In the genomic region with DNA sequence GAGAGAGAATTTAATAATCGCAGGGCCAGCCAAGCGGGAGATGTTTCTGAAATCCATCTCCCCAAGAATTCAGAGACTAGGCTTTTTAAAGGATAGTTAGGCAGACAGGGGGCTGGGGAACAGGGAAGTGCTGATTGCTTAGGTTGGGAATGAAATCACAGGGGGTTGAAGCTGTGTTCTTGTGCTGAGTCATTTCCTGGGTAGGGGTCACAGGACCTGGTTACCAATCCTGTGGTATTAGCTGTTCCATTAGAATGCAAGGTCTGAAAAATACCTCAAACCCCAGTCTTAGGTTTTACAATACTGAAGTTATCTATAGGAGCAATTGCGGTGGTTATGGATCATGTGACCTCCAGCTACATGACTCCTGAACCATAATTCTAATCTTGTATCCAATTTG, we compare ENCODE assay signal across 13 cellular contexts. TPM values are rescaled to one million over a fixed set of nuclear protein-coding genes. Genes with fewer than 3 reads are reported as not detected.
A peak's percentile ranks its signal among the peaks of the same experiment; 100 is the strongest.
DNase-seq lines count a peak whose midpoint lies in the region; ATAC-seq and TF ChIP-seq lines count a peak whose summit lies in the region.
"Had no signal": no experiment of that assay in that cellular context is flagged by ENCODE, and none has a peak within 500 bp of the region (broad histone marks: within the 10 kb centered on the region; RNA-seq: fewer than 3 reads in every experiment).

No MANE protein-coding gene starts in this region.

- peaks cover 5% of the 10 kb centered on the region for H3K9me3 Mint-ChIP-seq in stimulated activated naive CD8-positive, alpha-beta T cell treated with anti-CD3 and anti-CD28 coated beads, Interleukin-15, Interleukin-2, amounts not matched to agents 100 ng/mL and 50 ng/mL, for 24 hours

- peaks cover 51% of the 10 kb centered on the region for H3K36me3 Mint-ChIP-seq in stimulated activated naive CD8-positive, alpha-beta T cell treated with anti-CD3 and anti-CD28 coated beads, Interleukin-15, Interleukin-2, amounts not matched to agents 100 ng/mL and 50 ng/mL, for 24 hours (ENCODE audit: low read depth)

- H2AFZ ChIP-seq in fibroblast of lung (ENCODE audit: low read length), result peak overlapping the region; percentile 10

- H3K79me2 ChIP-seq in fibroblast of lung (ENCODE audit: control insufficient read depth, insufficient read depth, low read length), result no peaks in the 10 kb centered on the region

- TF ChIP-seq CTCF in fibroblast of lung (conservative IDR thresholded peaks at IDR 0.05 in 1 of 2, IDR thresholded peaks at IDR 0.05 in 1 of 2; ENCODE audit: low read depth in 1 of 2, low read length in 2 of 2), result no peak

- intact Hi-C loops in posterior cingulate gyrus (cut with DNase I), result no loop called here

- no peak overlapping the region for H3K27ac ChIP-seq in fibroblast of lung (ENCODE audit: insufficient read depth, low read length)
- H3K27ac ChIP-seq: C4-2B had no signal

- no peak for DNase-seq in stimulated activated naive CD8-positive, alpha-beta T cell treated with anti-CD3 and anti-CD28 coated beads, Interleukin-15, Interleukin-2, amounts not matched to agents 100 U/mL and 50 U/mL, for 24 hours
- DNase-seq in T1000 (lab: John Stamatoyannopoulos, UW), result peak; percentile 50
- peak; percentile 64 to 94 for DNase-seq in fibroblast of lung (ENCODE audit: low read depth in 2 of 2)
- DNase-seq in posterior cingulate gyrus, result no peak
- no peak for DNase-seq in SKM-1 treated with dmso at 0.1 percent for 144 hours (lab: John Stamatoyannopoulos, UW; ENCODE audit: unreplicated experiment)
- DNase-seq in NCI-H2171 (lab: John Stamatoyannopoulos, UW), result no peak
- DNase-seq: activated CD4-positive, alpha-beta T cell treated with anti-CD3 and anti-CD28 coated beads, Interleukin-2, amount 10 ng/mL, durations not matched to agents 7 days and 5 days; central memory CD4-positive, alpha-beta T cell; hypothalamus; nucleus accumbens had no signal

- no peaks in the 10 kb centered on the region for H3K9me3 ChIP-seq in fibroblast of lung (ENCODE audit: control insufficient read depth, insufficient read depth, low read depth, low read length)

- H3K27me3 Mint-ChIP-seq in stimulated activated naive CD8-positive, alpha-beta T cell treated with anti-CD3 and anti-CD28 coated beads, Interleukin-15, Interleukin-2, amounts not matched to agents 100 ng/mL and 50 ng/mL, for 24 hours, result no peaks in the 10 kb centered on the region
- H3K27me3 Mint-ChIP-seq: activated CD4-positive, alpha-beta T cell treated with anti-CD3 and anti-CD28 coated beads, Interleukin-2, amount 10 ng/mL, durations not matched to agents 7 days and 5 days had no signal

- no peak for ATAC-seq in stimulated activated naive CD8-positive, alpha-beta T cell treated with anti-CD3 and anti-CD28 coated beads, Interleukin-15, Interleukin-2, amounts not matched to agents 100 U/mL and 50 U/mL, for 24 hours
- no peak for ATAC-seq in GM18861 (IDR thresholded peaks at IDR 0.05; ENCODE audit: unreplicated experiment)

- peaks cover 82% of the 10 kb centered on the region for H3K4me1 Mint-ChIP-seq in stimulated activated naive CD8-positive, alpha-beta T cell treated with anti-CD3 and anti-CD28 coated beads, Interleukin-15, Interleukin-2, amounts not matched to agents 100 ng/mL and 50 ng/mL, for 24 hours (ENCODE audit: low read depth)

- H3K27ac Mint-ChIP-seq in stimulated activated naive CD8-positive, alpha-beta T cell treated with anti-CD3 and anti-CD28 coated beads, Interleukin-15, Interleukin-2, amounts not matched to agents 100 ng/mL and 50 ng/mL, for 24 hours, result peak overlapping the region; percentile 82
- H3K27ac Mint-ChIP-seq: activated CD4-positive, alpha-beta T cell treated with anti-CD3 and anti-CD28 coated beads, Interleukin-2, amount 10 ng/mL, durations not matched to agents 7 days and 5 days had no signal

- no peaks in the 10 kb centered on the region for H4K20me1 ChIP-seq in fibroblast of lung (ENCODE audit: control insufficient read depth, extremely low read depth, insufficient read depth, low read length)

- H3K36me3 ChIP-seq in fibroblast of lung (ENCODE audit: control insufficient read depth, insufficient read depth, low read length), result no peaks in the 10 kb centered on the region

- no peaks in the 10 kb centered on the region for H3K27me3 ChIP-seq in fibroblast of lung (ENCODE audit: control insufficient read depth, insufficient read depth, low read length)

- H3K9ac ChIP-seq in fibroblast of lung (ENCODE audit: insufficient read depth, low read length), result no peak overlapping the region

- H3K4me1 ChIP-seq in fibroblast of lung (ENCODE audit: control insufficient read depth, extremely low read depth, insufficient read depth, low read length), result peaks cover 2% of the 10 kb centered on the region

- no peak overlapping the region for H3K4me3 ChIP-seq in fibroblast of lung (replicated peaks in 1 of 4; ENCODE audit: control extremely low read depth in 1 of 4, insufficient read depth in 1 of 4, low read depth in 3 of 4, low read length in 4 of 4)

- H3K4me2 ChIP-seq in fibroblast of lung (ENCODE audit: extremely low read depth, insufficient read depth, low read length), result no peak overlapping the region

- H3K4me3 Mint-ChIP-seq in stimulated activated naive CD8-positive, alpha-beta T cell treated with anti-CD3 and anti-CD28 coated beads, Interleukin-15, Interleukin-2, amounts not matched to agents 100 ng/mL and 50 ng/mL, for 24 hours, result peak overlapping the region; percentile 83
- H3K4me3 Mint-ChIP-seq: activated CD4-positive, alpha-beta T cell treated with anti-CD3 and anti-CD28 coated beads, Interleukin-2, amount 10 ng/mL, durations not matched to agents 7 days and 5 days had no signal

RNA-seq across cellular contexts. Expression of gene SP140, which starts 4.6 kb away (rescaled TPM):
- 0.26 and 0.33 TPM in 2 replicates for total RNA-seq in fibroblast of lung
- 0.17 and 0.60 TPM in 2 replicates for polyA plus RNA-seq in fibroblast of lung
- polyA plus RNA-seq in fibroblast of lung (2012), result 0.34 and 0.52 TPM in 2 replicates
- not detected in 2 replicates for polyA minus RNA-seq in fibroblast of lung (ENCODE audit: low replicate concordance)

RNA-seq across cellular contexts. Expression of gene SP110, which starts 10.3 kb away (rescaled TPM):
- total RNA-seq in fibroblast of lung, result 7.2 and 9.2 TPM in 2 replicates
- 12.7 and 15.9 TPM in 2 replicates for polyA plus RNA-seq in fibroblast of lung
- polyA plus RNA-seq in fibroblast of lung (2012), result 14.4 and 17.5 TPM in 2 replicates
- 14.0 and 20.1 TPM in 2 replicates for polyA minus RNA-seq in fibroblast of lung (ENCODE audit: low replicate concordance)

Comparison
In these comparisons a context has a peak if more than half of its experiments do, and no peak if none do; other contexts are left out.
1. DNase-seq: peak in T1000 (single experiment) and fibroblast of lung (2 of 2); none in stimulated activated naive CD8-positive, alpha-beta T cell treated with anti-CD3 and anti-CD28 coated beads, Interleukin-15, Interleukin-2, amounts not matched to agents 100 U/mL and 50 U/mL, for 24 hours (single experiment), posterior cingulate gyrus (0 of 10), SKM-1 treated with dmso at 0.1 percent for 144 hours (single experiment) and NCI-H2171 (single experiment).